Comparison of ENCODE assay signal across 1 cellular context in the genomic region with DNA sequence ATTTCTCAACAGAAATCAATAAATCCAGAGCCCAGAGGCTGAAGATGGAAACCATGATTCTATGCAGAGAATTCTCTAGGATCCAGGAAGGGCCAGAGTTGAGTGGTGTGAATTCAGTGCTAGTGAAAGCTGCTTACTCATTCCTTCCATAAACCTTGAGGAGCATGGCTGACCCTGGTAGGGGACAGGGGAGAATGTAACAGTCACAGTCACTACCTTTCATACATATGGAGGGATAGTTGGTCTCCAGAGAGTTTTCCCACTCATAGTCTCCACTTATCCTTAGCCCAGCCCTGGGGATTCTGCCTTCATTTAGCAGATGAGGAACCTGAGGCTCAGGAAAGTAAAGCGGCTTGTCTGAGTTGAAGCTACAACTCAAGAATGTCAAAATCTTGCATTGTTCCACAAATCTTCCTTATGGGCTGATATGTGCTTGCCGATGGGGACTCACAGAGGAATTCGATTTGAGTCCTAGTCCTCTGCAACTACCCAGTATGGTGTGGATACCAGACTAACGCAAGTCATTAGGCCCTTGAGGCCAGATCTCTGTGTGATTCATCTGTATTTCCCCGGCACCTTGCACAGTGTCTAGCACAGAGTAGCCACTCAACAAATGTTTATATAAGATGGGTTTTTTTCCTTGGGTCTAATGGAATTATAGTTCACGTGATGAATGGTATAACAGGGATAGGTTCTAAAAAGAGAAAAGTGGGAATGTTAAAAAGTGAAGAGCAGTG.
TF ChIP-seq lines count a peak whose summit lies in the region.

No MANE protein-coding gene starts in this region.

TF ChIP-seq in IMR-90, 13 proteins besides CTCF, POLR2A, EP300 and RAD21 (continued from another document):
- TF ChIP-seq, protein P1, sequence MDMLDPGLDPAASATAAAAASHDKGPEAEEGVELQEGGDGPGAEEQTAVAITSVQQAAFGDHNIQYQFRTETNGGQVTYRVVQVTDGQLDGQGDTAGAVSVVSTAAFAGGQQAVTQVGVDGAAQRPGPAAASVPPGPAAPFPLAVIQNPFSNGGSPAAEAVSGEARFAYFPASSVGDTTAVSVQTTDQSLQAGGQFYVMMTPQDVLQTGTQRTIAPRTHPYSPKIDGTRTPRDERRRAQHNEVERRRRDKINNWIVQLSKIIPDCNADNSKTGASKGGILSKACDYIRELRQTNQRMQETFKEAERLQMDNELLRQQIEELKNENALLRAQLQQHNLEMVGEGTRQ (IDR thresholded peaks at IDR 0.05; ENCODE audit: low read depth, low read length), result no peak
- no peak for TF ChIP-seq CHD1 (IDR thresholded peaks at IDR 0.05; ENCODE audit: low read depth, low read length)
- no peak for TF ChIP-seq RCOR1 (IDR thresholded peaks at IDR 0.05; ENCODE audit: insufficient replicate concordance, low read length)
- no peak for TF ChIP-seq SMC3 (IDR thresholded peaks at IDR 0.05; ENCODE audit: low read depth, low read length)
- no peak for TF ChIP-seq MAZ (IDR thresholded peaks at IDR 0.05; ENCODE audit: borderline replicate concordance, low read depth, low read length)
- TF ChIP-seq MAFK (IDR thresholded peaks at IDR 0.05; ENCODE audit: low read depth, low read length), result no peak
- TF ChIP-seq NFE2L2 (IDR thresholded peaks at IDR 0.05; ENCODE audit: low read depth, low read length), result no peak
- no peak for TF ChIP-seq MXI1 (IDR thresholded peaks at IDR 0.05; ENCODE audit: borderline replicate concordance, low read depth, low read length)
- TF ChIP-seq RFX5 (IDR thresholded peaks at IDR 0.05; ENCODE audit: low read depth, low read length), result no peak
- no peak for TF ChIP-seq FOS (IDR thresholded peaks at IDR 0.05; ENCODE audit: low read depth, low read length)
- no peak for TF ChIP-seq BHLHE40 (IDR thresholded peaks at IDR 0.05; ENCODE audit: low read depth, low read length)
- TF ChIP-seq, protein P2, sequence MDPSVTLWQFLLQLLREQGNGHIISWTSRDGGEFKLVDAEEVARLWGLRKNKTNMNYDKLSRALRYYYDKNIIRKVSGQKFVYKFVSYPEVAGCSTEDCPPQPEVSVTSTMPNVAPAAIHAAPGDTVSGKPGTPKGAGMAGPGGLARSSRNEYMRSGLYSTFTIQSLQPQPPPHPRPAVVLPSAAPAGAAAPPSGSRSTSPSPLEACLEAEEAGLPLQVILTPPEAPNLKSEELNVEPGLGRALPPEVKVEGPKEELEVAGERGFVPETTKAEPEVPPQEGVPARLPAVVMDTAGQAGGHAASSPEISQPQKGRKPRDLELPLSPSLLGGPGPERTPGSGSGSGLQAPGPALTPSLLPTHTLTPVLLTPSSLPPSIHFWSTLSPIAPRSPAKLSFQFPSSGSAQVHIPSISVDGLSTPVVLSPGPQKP (IDR thresholded peaks at IDR 0.05; ENCODE audit: borderline replicate concordance, low read depth, low read length), result no peak
